ENCODE assay signal across 16 cellular contexts in genomic region chr10:79153753-79154152, GRCh38.
A peak's percentile ranks its signal among the peaks of the same experiment; 100 is the strongest.
DNase-seq lines count a peak whose midpoint lies in the region; FAIRE-seq and TF ChIP-seq lines count a peak whose summit lies in the region.
"Had no signal": no experiment of that assay in that cellular context is flagged by ENCODE, and none has a peak within 500 bp of the region (broad histone marks: within the 10 kb centered on the region; RNA-seq: fewer than 3 reads in every experiment).

No MANE protein-coding gene starts in this region.

- intact Hi-C loops in tibial artery (cut with DNase I; ENCODE audit: low total_unique reads) = loop anchor here (10.0 kb wide), 1 partner anchor 91 kb away; no protein-coding TSS in a partner anchor

- DNase-seq in RCC 7860 (ENCODE audit: low spot score) (peak; percentile 80), fibroblast of lung (ENCODE audit: low read depth in 2 of 2) (no peak), myocyte (ENCODE audit: low read depth) (peak; percentile 63), tibial artery (peak; percentile 84 to 97), occipital lobe (lab: John Stamatoyannopoulos, UW) (no peak), DMS53 treated with DMSO at 0.1 percent for 48 hours (lab: John Stamatoyannopoulos, UW; ENCODE audit: unreplicated experiment) (no peak), NCI-H1694 (lab: John Stamatoyannopoulos, UW) (no peak), GM20000 (ENCODE audit: low spot score) (no peak)
- DNase-seq: activated CD8-positive, alpha-beta memory T cell treated with anti-CD3 and anti-CD28 coated beads, Interleukin-2, amount 10 ng/mL, durations not matched to agents 7 days and 5 days; effector CD8-positive, alpha-beta T cell; mesendoderm; NCI-H1105; NCI-H526 treated with DMSO at 0.1 percent for 48 hours; SHP77; small intestine had no signal

- H3K4me1 ChIP-seq in fibroblast of lung (ENCODE audit: control insufficient read depth, extremely low read depth, insufficient read depth, low read length) = peaks cover 71% of the 10 kb centered on the region
- H3K4me1 ChIP-seq in tibial artery = peaks cover 10 to 100% (median 93%) of the 10 kb centered on the region in 4 donors

- peak overlapping the region; percentile 92 for H3K27ac ChIP-seq in fibroblast of lung (ENCODE audit: insufficient read depth, low read length)
- peak overlapping the region; percentile 79 to 80 for H3K27ac ChIP-seq in tibial artery

- H3K27me3 ChIP-seq in fibroblast of lung (ENCODE audit: control insufficient read depth, insufficient read depth, low read length) = no peaks in the 10 kb centered on the region
- no peaks in the 10 kb centered on the region for H3K27me3 ChIP-seq in tibial artery

- H3K79me2 ChIP-seq in fibroblast of lung (ENCODE audit: control insufficient read depth, insufficient read depth, low read length) = peaks cover 64% of the 10 kb centered on the region

- no peaks in the 10 kb centered on the region for H4K20me1 ChIP-seq in fibroblast of lung (ENCODE audit: control insufficient read depth, extremely low read depth, insufficient read depth, low read length)

- H3K9ac ChIP-seq in fibroblast of lung (ENCODE audit: insufficient read depth, low read length) = no peak overlapping the region

- no peaks in the 10 kb centered on the region for H3K9me3 ChIP-seq in fibroblast of lung (ENCODE audit: control insufficient read depth, insufficient read depth, low read depth, low read length)
- no peaks in the 10 kb centered on the region for H3K9me3 ChIP-seq in tibial artery

- H3K4me2 ChIP-seq in fibroblast of lung (ENCODE audit: extremely low read depth, insufficient read depth, low read length) = no peak overlapping the region
- H3K4me2 ChIP-seq: GM23338 had no signal

- H3K4me3 ChIP-seq in fibroblast of lung (replicated peaks in 1 of 4; ENCODE audit: control extremely low read depth in 1 of 4, insufficient read depth in 1 of 4, low read depth in 3 of 4, low read length in 4 of 4) (no peak overlapping the region), tibial artery (no peak overlapping the region)
- H3K4me3 ChIP-seq: GM23338 had no signal

- peak; percentile 83 for FAIRE-seq in RCC 7860 (lab: Jason Lieb, UNC)
- FAIRE-seq: small intestine had no signal

- H3K36me3 ChIP-seq in fibroblast of lung (ENCODE audit: control insufficient read depth, insufficient read depth, low read length) (peaks cover 5% of the 10 kb centered on the region), tibial artery (peaks cover 0 to 3% (median 0%) of the 10 kb centered on the region in 3 donors)

- TF ChIP-seq CTCF in fibroblast of lung (conservative IDR thresholded peaks at IDR 0.05 in 1 of 2, IDR thresholded peaks at IDR 0.05 in 1 of 2; ENCODE audit: low read depth in 1 of 2, low read length in 2 of 2) = no peak
- peak; percentile 32 to 47 for TF ChIP-seq CTCF in tibial artery (IDR thresholded peaks at IDR 0.05)
- no peak for TF ChIP-seq CTCF in GM20000 (IDR thresholded peaks at IDR 0.05; ENCODE audit: extremely low read depth, missing control alignments)

- H2AFZ ChIP-seq in fibroblast of lung (ENCODE audit: low read length) = no peak overlapping the region
- H2AFZ ChIP-seq: GM23338 had no signal

Comparison
In these comparisons a context has a peak if more than half of its experiments do, and no peak if none do; other contexts are left out.
1. DNase-seq: peak in RCC 7860 (single experiment), myocyte (single experiment) and tibial artery (2 of 2); none in fibroblast of lung (0 of 2), occipital lobe (single experiment), DMS53 treated with DMSO at 0.1 percent for 48 hours (single experiment), NCI-H1694 (single experiment) and GM20000 (single experiment).
2. CTCF ChIP-seq: peak in tibial artery (2 of 2); none in fibroblast of lung (0 of 2) and GM20000 (single experiment).